8 cellular contexts compared by ENCODE assay signal in genomic region chr3:49029563-49029884, GRCh38. TPM values are rescaled to one million over a fixed set of nuclear protein-coding genes. Genes with fewer than 3 reads are reported as not detected.
DNase-seq lines count a peak whose midpoint lies in the region; ATAC-seq and TF ChIP-seq lines count a peak whose summit lies in the region.

No MANE protein-coding gene starts in this region.

- no peaks in the 10 kb centered on the region for H3K9me3 ChIP-seq in body of pancreas
- no peaks in the 10 kb centered on the region for H3K9me3 ChIP-seq in mesodermal cell (ENCODE audit: control insufficient read depth, low read length)
- no peaks in the 10 kb centered on the region for H3K9me3 ChIP-seq in transverse colon

- H3K36me3 ChIP-seq in body of pancreas (replicated peaks in 1 of 2; ENCODE audit: insufficient read depth in 1 of 2, low read depth in 2 of 2) (peaks cover 0 to 22% of the 10 kb centered on the region in 2 donors), mesodermal cell (ENCODE audit: control insufficient read depth, insufficient read depth, low read length) (peaks cover 87% of the 10 kb centered on the region), transverse colon (peaks cover 0 to 32% (median 12%) of the 10 kb centered on the region in 4 donors)

- intact Hi-C loops in body of pancreas (cut with DNase I) (no loop called here), transverse colon (cut with DNase I; ENCODE audit: low total_unique reads) (no loop called here)

- TF ChIP-seq POLR2A in body of pancreas (IDR thresholded peaks at IDR 0.05), result no peak
- no peak for TF ChIP-seq POLR2A in transverse colon (IDR thresholded peaks at IDR 0.05)

- in situ Hi-C loops in transverse colon (cut with MboI; ENCODE audit: low pct_ligation_motif_present in 1 of 4, low pct_unique_long_range_greater_than_20kb in 1 of 4, low sequenced_read_pairs in 3 of 4), result no loop called here

- H3K27me3 ChIP-seq in body of pancreas (no peaks in the 10 kb centered on the region), transverse colon (no peaks in the 10 kb centered on the region)

- TF ChIP-seq EP300 in transverse colon (IDR thresholded peaks at IDR 0.05; ENCODE audit: low read depth), result no peak

- TF ChIP-seq CTCF in body of pancreas (IDR thresholded peaks at IDR 0.05) (peak in 1 of 7 experiments; percentile 0), transverse colon (IDR thresholded peaks at IDR 0.05) (no peak)

- no peaks in the 10 kb centered on the region for H3K9me3 Mint-ChIP-seq in activated naive CD4-positive, alpha-beta T cell treated with anti-CD3 and anti-CD28 coated beads, Interleukin-2, amount 10 ng/mL, durations not matched to agents 7 days and 5 days

- DNase-seq in activated naive CD4-positive, alpha-beta T cell treated with anti-CD3 and anti-CD28 coated beads, Interleukin-2, amount 10 ng/mL, durations not matched to agents 7 days and 5 days, result no peak
- DNase-seq in activated naive CD4-positive, alpha-beta T cell (lab: John Stamatoyannopoulos, UW), result no peak
- DNase-seq in body of pancreas, result no peak
- no peak for DNase-seq in transverse colon
- DNase-seq in stimulated activated CD4-positive, alpha-beta T cell treated with anti-CD3 and anti-CD28 coated beads, Interleukin-4, amount 100 ng/mL, for 1 hour, result no peak
- DNase-seq in activated CD4-positive, CD25-positive, alpha-beta regulatory T cell (lab: John Stamatoyannopoulos, UW), result no peak
- DNase-seq in cerebellum (ENCODE audit: low spot score), result no peak

- CTCF ChIA-PET in activated naive CD4-positive, alpha-beta T cell treated with anti-CD3 and anti-CD28 coated beads, Interleukin-2, amount 10 ng/mL, durations not matched to agents 7 days and 5 days (lab: Charles Lee), result interaction anchor here (0.5 to 1.3 kb wide), 6 partner anchors 9 to 315 kb away, joined by 3 to 10 read pairs (median 4); partner anchors contain the start of gene QRICH1

- H3K27ac ChIP-seq in body of pancreas, result peak overlapping the region; percentile 77 to 90 (median 82)
- peak overlapping the region; percentile 55 for H3K27ac ChIP-seq in mesodermal cell (ENCODE audit: low read depth, low read length, severe bottlenecking)
- H3K27ac ChIP-seq in transverse colon, result peak overlapping the region; percentile 89 to 96 (median 92)

- WGBS in body of pancreas, 2 donors, result 0 to 1% methylated on average over 7 of the region's 7 CpGs
- WGBS in mesodermal cell (ENCODE audit: insufficient coverage in 2 of 2), 2 experiments, result 0 to 7% methylated on average over 2 of the region's 7 CpGs
- 1% methylated on average over 7 of the region's 7 CpGs; no CpG with 5 or more reads in 1 of the 2 donors for WGBS in transverse colon (ENCODE audit: low coverage in 1 of 2), 2 donors

- ATAC-seq in body of pancreas, result no peak

- peaks cover 44% of the 10 kb centered on the region for H3K4me1 Mint-ChIP-seq in activated naive CD4-positive, alpha-beta T cell treated with anti-CD3 and anti-CD28 coated beads, Interleukin-2, amount 10 ng/mL, durations not matched to agents 7 days and 5 days

- peaks cover 56% of the 10 kb centered on the region for H3K36me3 Mint-ChIP-seq in activated naive CD4-positive, alpha-beta T cell treated with anti-CD3 and anti-CD28 coated beads, Interleukin-2, amount 10 ng/mL, durations not matched to agents 7 days and 5 days

- peak overlapping the region; percentile 85 for H3K4me3 Mint-ChIP-seq in activated naive CD4-positive, alpha-beta T cell treated with anti-CD3 and anti-CD28 coated beads, Interleukin-2, amount 10 ng/mL, durations not matched to agents 7 days and 5 days

- peaks cover 36% of the 10 kb centered on the region for H3K4me1 ChIP-seq in body of pancreas
- H3K4me1 ChIP-seq in mesodermal cell (ENCODE audit: control insufficient read depth, insufficient read depth, low read length, poor library complexity, severe bottlenecking), result no peaks in the 10 kb centered on the region
- H3K4me1 ChIP-seq in transverse colon, result peaks cover 10 to 21% (median 15%) of the 10 kb centered on the region in 4 donors

- H3K4me3 ChIP-seq in body of pancreas (no peak overlapping the region), mesodermal cell (ENCODE audit: extremely low read depth, insufficient read depth, low read length, poor library complexity, severe bottlenecking) (no peak overlapping the region), transverse colon (peak overlapping the region in 3 of 4 donors; percentile 38 to 64 (median 60))

- H3K27ac Mint-ChIP-seq in activated naive CD4-positive, alpha-beta T cell treated with anti-CD3 and anti-CD28 coated beads, Interleukin-2, amount 10 ng/mL, durations not matched to agents 7 days and 5 days, result peak overlapping the region; percentile 87

- no peaks in the 10 kb centered on the region for H3K27me3 Mint-ChIP-seq in activated naive CD4-positive, alpha-beta T cell treated with anti-CD3 and anti-CD28 coated beads, Interleukin-2, amount 10 ng/mL, durations not matched to agents 7 days and 5 days

RNA-seq across cellular contexts. Expression of gene IMPDH2, which starts 0.3 kb away (rescaled TPM):
- 100 to 1,000 TPM in 1 of 2 donors, 10 to 100 TPM in 1; 92.6 to 166 TPM for total RNA-seq in body of pancreas
- 211 TPM for polyA plus RNA-seq in mesodermal cell (2013, experiment 1 of 2)
- polyA plus RNA-seq in mesodermal cell (2013, experiment 2 of 2), result 202 TPM
- total RNA-seq in transverse colon, result 100 to 1,000 TPM in 1 of 4 donors, 10 to 100 TPM in 3; 25.1 to 106 (median 72.7) TPM
- total RNA-seq in cerebellum, result 134 TPM

RNA-seq across cellular contexts. Expression of gene NDUFAF3, which starts 7.6 kb away (rescaled TPM):
- 10 to 100 TPM; 25.7 to 55.0 TPM for total RNA-seq in body of pancreas
- 54.1 TPM for polyA plus RNA-seq in mesodermal cell (2013, experiment 1 of 2)
- polyA plus RNA-seq in mesodermal cell (2013, experiment 2 of 2), result 58.4 TPM
- total RNA-seq in transverse colon, result 100 to 1,000 TPM in 1 of 4 donors, 10 to 100 TPM in 3; 30.4 to 125 (median 88.1) TPM
- total RNA-seq in cerebellum, result 26.8 TPM

RNA-seq across cellular contexts. Expression of gene DALRD3, which starts 11.1 kb away (rescaled TPM):
- total RNA-seq in body of pancreas, result 10 to 100 TPM; 67.6 to 72.6 TPM
- polyA plus RNA-seq in mesodermal cell (2013, experiment 1 of 2), result 50.2 TPM
- 40.7 TPM for polyA plus RNA-seq in mesodermal cell (2013, experiment 2 of 2)
- total RNA-seq in transverse colon, result 100 to 1,000 TPM in 1 of 4 donors, 10 to 100 TPM in 3; 30.4 to 136 (median 42.0) TPM
- total RNA-seq in cerebellum, result 37.2 TPM

RNA-seq across cellular contexts. Expression of gene WDR6, which starts 22.3 kb away (rescaled TPM):
- total RNA-seq in body of pancreas (100 to 1,000 TPM; 109 to 136 TPM), transverse colon (100 to 1,000 TPM in 3 of 4 donors, 10 to 100 TPM in 1; 76.0 to 162 (median 146) TPM), cerebellum (79.4 TPM)
- 121 TPM for polyA plus RNA-seq in mesodermal cell (2013, experiment 1 of 2)
- polyA plus RNA-seq in mesodermal cell (2013, experiment 2 of 2), result 93.9 TPM

RNA-seq across cellular contexts. Expression of gene P4HTM, which starts 39.5 kb away (rescaled TPM):
- total RNA-seq in body of pancreas (10 to 100 TPM; 72.9 to 73.8 TPM), transverse colon (100 to 1,000 TPM in 1 of 4 donors, 10 to 100 TPM in 3; 43.4 to 100 (median 76.6) TPM), cerebellum (44.4 TPM)
- polyA plus RNA-seq in mesodermal cell (2013, experiment 1 of 2), result 17.0 TPM
- 16.3 TPM for polyA plus RNA-seq in mesodermal cell (2013, experiment 2 of 2)

Comparison
In these comparisons a context has a peak if more than half of its experiments do, and no peak if none do; other contexts are left out.
1. H3K4me3 ChIP-seq: peak in transverse colon (3 of 4); none in body of pancreas (0 of 2) and mesodermal cell (single experiment).
2. Peak in every context shown above with its lines, with median percentiles within 50 percentile points of each other: H3K27ac ChIP-seq.